8 cellular contexts compared by ENCODE assay signal in the genomic region with DNA sequence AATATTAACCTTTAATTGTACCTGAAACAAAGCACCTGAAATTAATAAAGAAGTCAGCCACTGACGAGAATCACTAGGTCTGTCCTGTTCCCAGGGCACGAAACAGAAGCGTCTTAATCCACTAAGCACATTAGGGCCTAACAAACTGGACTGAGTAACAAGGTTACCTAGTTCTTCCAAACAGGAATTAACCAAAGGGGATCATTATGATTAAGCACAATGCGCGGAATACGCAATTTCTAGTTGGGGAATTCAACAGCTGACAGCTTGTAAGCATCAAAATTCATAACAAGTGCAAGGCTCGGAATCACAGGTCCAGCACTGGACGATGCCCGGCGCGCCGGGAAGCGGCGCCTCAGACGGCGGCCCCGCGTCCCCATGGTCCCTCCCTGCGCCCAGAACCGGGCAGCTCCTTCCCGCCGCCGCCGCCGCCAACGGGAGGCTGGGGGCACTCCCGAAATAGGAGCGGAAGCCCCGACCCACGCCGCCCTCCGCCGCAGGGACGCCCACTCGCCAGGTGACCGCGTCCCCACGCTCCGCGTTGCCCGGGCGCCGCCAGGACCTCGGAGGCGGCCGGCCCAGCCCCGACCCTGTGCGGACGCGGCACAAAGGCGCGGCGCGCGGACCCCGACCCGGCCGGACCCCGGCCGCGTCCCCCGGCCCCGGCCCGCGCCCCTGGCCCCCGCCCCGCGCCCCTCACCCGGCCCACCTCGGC. TPM values are rescaled to one million over a fixed set of nuclear protein-coding genes. Genes with fewer than 3 reads are reported as not detected.
DNase-seq lines count a peak whose midpoint lies in the region; ATAC-seq and TF ChIP-seq lines count a peak whose summit lies in the region.

No MANE protein-coding gene starts in this region.

- no peaks in the 10 kb centered on the region for H3K9me2 ChIP-seq in neural cell (ENCODE audit: insufficient read depth, low read length)

- H3K4me2 ChIP-seq in neural cell (ENCODE audit: low read length), result peak overlapping the region; percentile 84

- H3K9ac ChIP-seq in neural cell (ENCODE audit: low read length), result peak overlapping the region; percentile 83

- H3K4me3 ChIP-seq in GM12865 (ENCODE audit: low read depth, low read length) (peak overlapping the region; percentile 68), epithelial cell of esophagus (ENCODE audit: low read length) (peak overlapping the region; percentile 81), neural cell (ENCODE audit: low read length) (peak overlapping the region; percentile 95)

- no peaks in the 10 kb centered on the region for H3F3A ChIP-seq in neural cell (ENCODE audit: insufficient read depth, low read length, poor library complexity, severe bottlenecking)

- H3K36me3 ChIP-seq in neural cell (ENCODE audit: insufficient read depth, low read length), result peaks cover 4% of the 10 kb centered on the region

- H3K27ac ChIP-seq in neural cell (ENCODE audit: low read length), result peak overlapping the region; percentile 72

- no peak for TF ChIP-seq EP300 in neural cell (conservative IDR thresholded peaks at IDR 0.05; ENCODE audit: poor library complexity, severe bottlenecking)

- peaks cover 6% of the 10 kb centered on the region for H4K20me1 ChIP-seq in neural cell (ENCODE audit: insufficient read depth)

- ATAC-seq in HG03097 (IDR thresholded peaks at IDR 0.05; ENCODE audit: low FRiP score, unreplicated experiment), result peak; percentile 14
- peak; percentile 50 for ATAC-seq in SK-N-SH treated with all-trans-retinoic acid at 6 μM for 48 hours

- TF ChIP-seq RAD21 in neural cell (conservative IDR thresholded peaks at IDR 0.05), result peak; percentile 10

- no peaks in the 10 kb centered on the region for H3K27me3 ChIP-seq in neural cell (ENCODE audit: insufficient read depth, low read depth, low read length)

- H3K9me3 ChIP-seq in neural cell (ENCODE audit: low read length), result no peaks in the 10 kb centered on the region

- H3K79me2 ChIP-seq in neural cell (replicated peaks; ENCODE audit: insufficient read depth, low read length), result peaks cover 78% of the 10 kb centered on the region

- no peak overlapping the region for H2AFZ ChIP-seq in neural cell (ENCODE audit: low read depth, low read length)

- TF ChIP-seq CTCF in GM12865 (IDR thresholded peaks at IDR 0.05; ENCODE audit: insufficient read depth, low read depth, low read length, missing control alignments), result no peak
- no peak for TF ChIP-seq CTCF in epithelial cell of esophagus (IDR thresholded peaks at IDR 0.05; ENCODE audit: insufficient read depth, low read depth, low read length, missing control alignments)
- no peak for TF ChIP-seq CTCF in neural cell (IDR thresholded peaks at IDR 0.05; ENCODE audit: poor library complexity, severe bottlenecking)

- DNase-seq in A172 (ENCODE audit: low spot score), result peak; percentile 45
- DNase-seq in GM12865 (ENCODE audit: low read depth), result peak; percentile 21
- DNase-seq in epithelial cell of esophagus (ENCODE audit: low read depth), result peak; percentile 57
- DNase-seq in OCI-M2 (lab: John Stamatoyannopoulos, UW; ENCODE audit: unreplicated experiment), result no peak
- DNase-seq in SHP77 (lab: John Stamatoyannopoulos, UW), result no peak

TF ChIP-seq in SK-N-SH treated with all-trans-retinoic acid at 6 μM for 48 hours, 23 proteins besides CTCF, POLR2A, EP300 and RAD21 (continues in another document):
- TF ChIP-seq, protein P1, sequence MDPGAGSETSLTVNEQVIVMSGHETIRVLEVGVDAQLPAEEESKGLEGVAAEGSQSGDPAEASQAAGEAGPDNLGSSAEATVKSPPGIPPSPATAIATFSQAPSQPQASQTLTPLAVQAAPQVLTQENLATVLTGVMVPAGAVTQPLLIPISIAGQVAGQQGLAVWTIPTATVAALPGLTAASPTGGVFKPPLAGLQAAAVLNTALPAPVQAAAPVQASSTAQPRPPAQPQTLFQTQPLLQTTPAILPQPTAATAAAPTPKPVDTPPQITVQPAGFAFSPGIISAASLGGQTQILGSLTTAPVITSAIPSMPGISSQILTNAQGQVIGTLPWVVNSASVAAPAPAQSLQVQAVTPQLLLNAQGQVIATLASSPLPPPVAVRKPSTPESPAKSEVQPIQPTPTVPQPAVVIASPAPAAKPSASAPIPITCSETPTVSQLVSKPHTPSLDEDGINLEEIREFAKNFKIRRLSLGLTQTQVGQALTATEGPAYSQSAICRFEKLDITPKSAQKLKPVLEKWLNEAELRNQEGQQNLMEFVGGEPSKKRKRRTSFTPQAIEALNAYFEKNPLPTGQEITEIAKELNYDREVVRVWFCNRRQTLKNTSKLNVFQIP (CRISPR knock-in tag; IDR thresholded peaks at IDR 0.05; ENCODE audit: borderline replicate concordance, low read depth), result no peak
- TF ChIP-seq GLIS3 (CRISPR knock-in tag; IDR thresholded peaks at IDR 0.05) (no peak), ESRRG (CRISPR knock-in tag; IDR thresholded peaks at IDR 0.05) (no peak), ZC3H10 (CRISPR knock-in tag; IDR thresholded peaks at IDR 0.05) (no peak), BACH2 (CRISPR knock-in tag; IDR thresholded peaks at IDR 0.05; ENCODE audit: borderline replicate concordance) (no peak), ZNF565 (CRISPR knock-in tag; conservative IDR thresholded peaks at IDR 0.05; ENCODE audit: low read depth) (no peak), ZNF8 (CRISPR knock-in tag; IDR thresholded peaks at IDR 0.05) (no peak)
- TF ChIP-seq, protein P2, sequence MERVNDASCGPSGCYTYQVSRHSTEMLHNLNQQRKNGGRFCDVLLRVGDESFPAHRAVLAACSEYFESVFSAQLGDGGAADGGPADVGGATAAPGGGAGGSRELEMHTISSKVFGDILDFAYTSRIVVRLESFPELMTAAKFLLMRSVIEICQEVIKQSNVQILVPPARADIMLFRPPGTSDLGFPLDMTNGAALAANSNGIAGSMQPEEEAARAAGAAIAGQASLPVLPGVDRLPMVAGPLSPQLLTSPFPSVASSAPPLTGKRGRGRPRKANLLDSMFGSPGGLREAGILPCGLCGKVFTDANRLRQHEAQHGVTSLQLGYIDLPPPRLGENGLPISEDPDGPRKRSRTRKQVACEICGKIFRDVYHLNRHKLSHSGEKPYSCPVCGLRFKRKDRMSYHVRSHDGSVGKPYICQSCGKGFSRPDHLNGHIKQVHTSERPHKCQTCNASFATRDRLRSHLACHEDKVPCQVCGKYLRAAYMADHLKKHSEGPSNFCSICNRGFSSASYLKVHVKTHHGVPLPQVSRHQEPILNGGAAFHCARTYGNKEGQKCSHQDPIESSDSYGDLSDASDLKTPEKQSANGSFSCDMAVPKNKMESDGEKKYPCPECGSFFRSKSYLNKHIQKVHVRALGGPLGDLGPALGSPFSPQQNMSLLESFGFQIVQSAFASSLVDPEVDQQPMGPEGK (CRISPR knock-in tag; IDR thresholded peaks at IDR 0.05; ENCODE audit: borderline replicate concordance), result no peak

TF ChIP-seq in neural cell, 6 proteins besides CTCF, POLR2A, EP300 and RAD21:
- no peak for TF ChIP-seq TAF1 (IDR thresholded peaks at IDR 0.05; ENCODE audit: low read depth)
- no peak for TF ChIP-seq POLR2AphosphoS5 (IDR thresholded peaks at IDR 0.05)
- no peak for TF ChIP-seq SMC3 (conservative IDR thresholded peaks at IDR 0.05; ENCODE audit: poor library complexity)
- TF ChIP-seq REST (IDR thresholded peaks at IDR 0.05; ENCODE audit: borderline replicate concordance), result no peak
- no peak for TF ChIP-seq EZH2 (IDR thresholded peaks at IDR 0.05; ENCODE audit: borderline replicate concordance, insufficient read depth, low read length, poor library complexity, severe bottlenecking)
- TF ChIP-seq MXI1 (conservative IDR thresholded peaks at IDR 0.05; ENCODE audit: poor library complexity, severe bottlenecking), result no peak

RNA-seq across cellular contexts. Expression of gene CAMSAP1, which starts 0.9 kb away (rescaled TPM):
- total RNA-seq in A172 (2014; rRNA removed; shearing (Covaris generic)), result 30.7 TPM in 2 replicates
- polyA plus RNA-seq in neural cell, result 58.5 and 88.2 TPM in 2 replicates
- polyA minus RNA-seq in neural cell, result 233 and 257 TPM in 2 replicates

RNA-seq across cellular contexts. Expression of gene UBAC1, which starts 54.7 kb away (rescaled TPM):
- total RNA-seq in A172 (2014; rRNA removed; shearing (Covaris generic)), result 113 and 145 TPM in 2 replicates
- polyA plus RNA-seq in neural cell, result 89.4 and 92.3 TPM in 2 replicates
- polyA minus RNA-seq in neural cell, result 46.1 and 46.3 TPM in 2 replicates

Comparison
In these comparisons a context has a peak if more than half of its experiments do, and no peak if none do; other contexts are left out.
1. DNase-seq: peak in A172 (single experiment), GM12865 (single experiment) and epithelial cell of esophagus (single experiment); none in OCI-M2 (single experiment) and SHP77 (0 of 2).
2. Peak in every context shown above with its lines, with median percentiles within 50 percentile points of each other: H3K4me3 ChIP-seq.